19 cellular contexts compared by ENCODE assay signal in genomic region chr2:46148369-46148736, GRCh38.
"Had no signal": no experiment of that assay in that cellular context is flagged by ENCODE, and none has a peak within 500 bp of the region (broad histone marks: within the 10 kb centered on the region; RNA-seq: fewer than 3 reads in every experiment).

No MANE protein-coding gene starts in this region.

- H3K27me3 Mint-ChIP-seq: dendritic cell treated with granulocyte-macrophage colony-stimulating factor and Interleukin-4, amounts not matched to agents 40 ng/mL and 50 ng/mL, for 4 days; effector memory CD8-positive, alpha-beta T cell; naive thymus-derived CD8-positive, alpha-beta T cell; stimulated activated memory B cell treated with anti-CD40 and anti-IgM and Interleukin-4, amounts not matched to agents 10 μg/mL and 1 μg/mL and 100 μg/mL, for 72 hours; stimulated activated naive CD8-positive, alpha-beta T cell treated with anti-CD3 and anti-CD28 coated beads, Interleukin-15, Interleukin-2, amounts not matched to agents 100 ng/mL and 50 ng/mL, for 24 hours had no signal

- H3K27ac ChIP-seq: epithelial cell of prostate, esophagus muscularis mucosa, gastroesophageal sphincter, neutrophil, tibial artery, upper lobe of right lung, vagina had no signal

- H3K9me3 ChIP-seq: esophagus muscularis mucosa, gastroesophageal sphincter, mucosa of descending colon, neutrophil, tibial artery, upper lobe of right lung, vagina had no signal

- H3K4me1 Mint-ChIP-seq: stimulated activated memory B cell treated with anti-CD40 and anti-IgM and Interleukin-4, amounts not matched to agents 10 μg/mL and 1 μg/mL and 100 μg/mL, for 72 hours had no signal

- H3K4me3 Mint-ChIP-seq: dendritic cell treated with granulocyte-macrophage colony-stimulating factor and Interleukin-4, amounts not matched to agents 40 ng/mL and 50 ng/mL, for 4 days; effector memory CD8-positive, alpha-beta T cell; naive thymus-derived CD8-positive, alpha-beta T cell; stimulated activated memory B cell treated with anti-CD40 and anti-IgM and Interleukin-4, amounts not matched to agents 10 μg/mL and 1 μg/mL and 100 μg/mL, for 72 hours; stimulated activated naive CD8-positive, alpha-beta T cell treated with anti-CD3 and anti-CD28 coated beads, Interleukin-15, Interleukin-2, amounts not matched to agents 100 ng/mL and 50 ng/mL, for 24 hours had no signal

- ATAC-seq: effector memory CD8-positive, alpha-beta T cell; gastroesophageal sphincter; left lobe of liver; mucosa of descending colon; naive thymus-derived CD8-positive, alpha-beta T cell; right cardiac atrium; stimulated activated memory B cell treated with anti-CD40 and anti-IgM and Interleukin-4, amounts not matched to agents 10 μg/mL and 1 μg/mL and 100 μg/mL, for 72 hours; upper lobe of right lung had no signal

- H3K9me3 Mint-ChIP-seq: dendritic cell treated with granulocyte-macrophage colony-stimulating factor and Interleukin-4, amounts not matched to agents 40 ng/mL and 50 ng/mL, for 4 days; effector memory CD8-positive, alpha-beta T cell; naive thymus-derived CD8-positive, alpha-beta T cell; stimulated activated memory B cell treated with anti-CD40 and anti-IgM and Interleukin-4, amounts not matched to agents 10 μg/mL and 1 μg/mL and 100 μg/mL, for 72 hours; stimulated activated naive CD8-positive, alpha-beta T cell treated with anti-CD3 and anti-CD28 coated beads, Interleukin-15, Interleukin-2, amounts not matched to agents 100 ng/mL and 50 ng/mL, for 24 hours had no signal

- H3K27me3 ChIP-seq: esophagus muscularis mucosa, gastroesophageal sphincter, neutrophil, tibial artery, upper lobe of right lung, vagina had no signal

- DNase-seq: effector memory CD8-positive, alpha-beta T cell; glutamatergic neuron; islet precursor cell; mammary epithelial cell; mucosa of descending colon; naive thymus-derived CD8-positive, alpha-beta T cell; right cardiac atrium; stimulated activated CD4-positive, alpha-beta T cell treated with anti-CD3 and anti-CD28 coated beads, Interleukin-4, amount 100 ng/mL, for 24 hours; upper lobe of right lung had no signal

- H3K27ac Mint-ChIP-seq: dendritic cell treated with granulocyte-macrophage colony-stimulating factor and Interleukin-4, amounts not matched to agents 40 ng/mL and 50 ng/mL, for 4 days; effector memory CD8-positive, alpha-beta T cell; stimulated activated memory B cell treated with anti-CD40 and anti-IgM and Interleukin-4, amounts not matched to agents 10 μg/mL and 1 μg/mL and 100 μg/mL, for 72 hours; stimulated activated naive CD8-positive, alpha-beta T cell treated with anti-CD3 and anti-CD28 coated beads, Interleukin-15, Interleukin-2, amounts not matched to agents 100 ng/mL and 50 ng/mL, for 24 hours had no signal

- H3K36me3 ChIP-seq: neutrophil, vagina had no signal
